Comparison of ENCODE assay signal across 1 cellular context in genomic region chr11:102268083-102268984, GRCh38.
TF ChIP-seq lines count a peak whose summit lies in the region.

No MANE protein-coding gene starts in this region.

TF ChIP-seq in HepG2, 621 proteins besides CTCF, POLR2A, EP300 and RAD21 (continued from another document and continues in another):
- TF ChIP-seq SP5 (CRISPR knock-in tag; IDR thresholded peaks at IDR 0.05; ENCODE audit: borderline replicate concordance, low read depth) (0 out of 2 replicates have a peak, but pooled peaks have one; percentile 43), REPIN1 (CRISPR knock-in tag; IDR thresholded peaks at IDR 0.05; ENCODE audit: borderline replicate concordance, low read depth) (peak; percentile 27; the same call in 1 of the 2 replicates), ASH2L (IDR thresholded peaks at IDR 0.05; ENCODE audit: insufficient read length, low read depth, low read length) (peak; percentile 37), BCL3 (CRISPR knock-in tag; IDR thresholded peaks at IDR 0.05) (no peak), RNF2 (conservative IDR thresholded peaks at IDR 0.05; ENCODE audit: low read depth) (no peak), ZNF605 (CRISPR knock-in tag; IDR thresholded peaks at IDR 0.05) (peak; percentile 75), AHDC1 (CRISPR knock-in tag; IDR thresholded peaks at IDR 0.05; ENCODE audit: borderline replicate concordance) (0 out of 2 replicates have a peak, but pooled peaks have one; percentile 36), ZNF280B (CRISPR knock-in tag; IDR thresholded peaks at IDR 0.05; ENCODE audit: borderline replicate concordance) (no peak), ZFY (CRISPR knock-in tag; IDR thresholded peaks at IDR 0.05) (peak; percentile 14; the same call in 1 of the 2 replicates), ZNF672 (CRISPR knock-in tag; IDR thresholded peaks at IDR 0.05) (no peak), RXRB (CRISPR knock-in tag; IDR thresholded peaks at IDR 0.05; ENCODE audit: borderline replicate concordance) (peak; percentile 27; the same call in 1 of the 2 replicates), CBX1 (IDR thresholded peaks at IDR 0.05; ENCODE audit: low read depth) (no peak), ZBTB7B (CRISPR knock-in tag; IDR thresholded peaks at IDR 0.05) (peak; percentile 80), NR2F2 (IDR thresholded peaks at IDR 0.05; ENCODE audit: borderline replicate concordance, low read depth) (no peak), ZBTB38 (CRISPR knock-in tag; IDR thresholded peaks at IDR 0.05) (peak; percentile 34; the same call in 1 of the 2 replicates), MAX (IDR thresholded peaks at IDR 0.05) (peak; percentile 75), ZNF616 (CRISPR knock-in tag; IDR thresholded peaks at IDR 0.05; ENCODE audit: low read depth) (no peak), ZNF777 (CRISPR knock-in tag; IDR thresholded peaks at IDR 0.05) (no peak), STAG1 (CRISPR knock-in tag; IDR thresholded peaks at IDR 0.05) (peak; percentile 46), SIX4 (CRISPR knock-in tag; IDR thresholded peaks at IDR 0.05) (peak; percentile 30; the same call in 1 of the 2 replicates), HNF4A (CRISPR knock-in tag; IDR thresholded peaks at IDR 0.05) (no peak), ZNF329 (CRISPR knock-in tag; IDR thresholded peaks at IDR 0.05; ENCODE audit: low read depth) (0 out of 2 replicates have a peak, but pooled peaks have one; percentile 23), TBL1XR1 (IDR thresholded peaks at IDR 0.05; ENCODE audit: borderline replicate concordance, low read length, partially characterized antibody) (no peak), ZNF263 (CRISPR knock-in tag; IDR thresholded peaks at IDR 0.05) (0 out of 2 replicates have a peak, but pooled peaks have one; percentile 39)
- TF ChIP-seq, protein P1, sequence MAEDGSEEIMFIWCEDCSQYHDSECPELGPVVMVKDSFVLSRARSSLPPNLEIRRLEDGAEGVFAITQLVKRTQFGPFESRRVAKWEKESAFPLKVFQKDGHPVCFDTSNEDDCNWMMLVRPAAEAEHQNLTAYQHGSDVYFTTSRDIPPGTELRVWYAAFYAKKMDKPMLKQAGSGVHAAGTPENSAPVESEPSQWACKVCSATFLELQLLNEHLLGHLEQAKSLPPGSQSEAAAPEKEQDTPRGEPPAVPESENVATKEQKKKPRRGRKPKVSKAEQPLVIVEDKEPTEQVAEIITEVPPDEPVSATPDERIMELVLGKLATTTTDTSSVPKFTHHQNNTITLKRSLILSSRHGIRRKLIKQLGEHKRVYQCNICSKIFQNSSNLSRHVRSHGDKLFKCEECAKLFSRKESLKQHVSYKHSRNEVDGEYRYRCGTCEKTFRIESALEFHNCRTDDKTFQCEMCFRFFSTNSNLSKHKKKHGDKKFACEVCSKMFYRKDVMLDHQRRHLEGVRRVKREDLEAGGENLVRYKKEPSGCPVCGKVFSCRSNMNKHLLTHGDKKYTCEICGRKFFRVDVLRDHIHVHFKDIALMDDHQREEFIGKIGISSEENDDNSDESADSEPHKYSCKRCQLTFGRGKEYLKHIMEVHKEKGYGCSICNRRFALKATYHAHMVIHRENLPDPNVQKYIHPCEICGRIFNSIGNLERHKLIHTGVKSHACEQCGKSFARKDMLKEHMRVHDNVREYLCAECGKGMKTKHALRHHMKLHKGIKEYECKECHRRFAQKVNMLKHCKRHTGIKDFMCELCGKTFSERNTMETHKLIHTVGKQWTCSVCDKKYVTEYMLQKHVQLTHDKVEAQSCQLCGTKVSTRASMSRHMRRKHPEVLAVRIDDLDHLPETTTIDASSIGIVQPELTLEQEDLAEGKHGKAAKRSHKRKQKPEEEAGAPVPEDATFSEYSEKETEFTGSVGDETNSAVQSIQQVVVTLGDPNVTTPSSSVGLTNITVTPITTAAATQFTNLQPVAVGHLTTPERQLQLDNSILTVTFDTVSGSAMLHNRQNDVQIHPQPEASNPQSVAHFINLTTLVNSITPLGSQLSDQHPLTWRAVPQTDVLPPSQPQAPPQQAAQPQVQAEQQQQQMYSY (CRISPR knock-in tag; IDR thresholded peaks at IDR 0.05) = no peak
- TF ChIP-seq, protein P2, sequence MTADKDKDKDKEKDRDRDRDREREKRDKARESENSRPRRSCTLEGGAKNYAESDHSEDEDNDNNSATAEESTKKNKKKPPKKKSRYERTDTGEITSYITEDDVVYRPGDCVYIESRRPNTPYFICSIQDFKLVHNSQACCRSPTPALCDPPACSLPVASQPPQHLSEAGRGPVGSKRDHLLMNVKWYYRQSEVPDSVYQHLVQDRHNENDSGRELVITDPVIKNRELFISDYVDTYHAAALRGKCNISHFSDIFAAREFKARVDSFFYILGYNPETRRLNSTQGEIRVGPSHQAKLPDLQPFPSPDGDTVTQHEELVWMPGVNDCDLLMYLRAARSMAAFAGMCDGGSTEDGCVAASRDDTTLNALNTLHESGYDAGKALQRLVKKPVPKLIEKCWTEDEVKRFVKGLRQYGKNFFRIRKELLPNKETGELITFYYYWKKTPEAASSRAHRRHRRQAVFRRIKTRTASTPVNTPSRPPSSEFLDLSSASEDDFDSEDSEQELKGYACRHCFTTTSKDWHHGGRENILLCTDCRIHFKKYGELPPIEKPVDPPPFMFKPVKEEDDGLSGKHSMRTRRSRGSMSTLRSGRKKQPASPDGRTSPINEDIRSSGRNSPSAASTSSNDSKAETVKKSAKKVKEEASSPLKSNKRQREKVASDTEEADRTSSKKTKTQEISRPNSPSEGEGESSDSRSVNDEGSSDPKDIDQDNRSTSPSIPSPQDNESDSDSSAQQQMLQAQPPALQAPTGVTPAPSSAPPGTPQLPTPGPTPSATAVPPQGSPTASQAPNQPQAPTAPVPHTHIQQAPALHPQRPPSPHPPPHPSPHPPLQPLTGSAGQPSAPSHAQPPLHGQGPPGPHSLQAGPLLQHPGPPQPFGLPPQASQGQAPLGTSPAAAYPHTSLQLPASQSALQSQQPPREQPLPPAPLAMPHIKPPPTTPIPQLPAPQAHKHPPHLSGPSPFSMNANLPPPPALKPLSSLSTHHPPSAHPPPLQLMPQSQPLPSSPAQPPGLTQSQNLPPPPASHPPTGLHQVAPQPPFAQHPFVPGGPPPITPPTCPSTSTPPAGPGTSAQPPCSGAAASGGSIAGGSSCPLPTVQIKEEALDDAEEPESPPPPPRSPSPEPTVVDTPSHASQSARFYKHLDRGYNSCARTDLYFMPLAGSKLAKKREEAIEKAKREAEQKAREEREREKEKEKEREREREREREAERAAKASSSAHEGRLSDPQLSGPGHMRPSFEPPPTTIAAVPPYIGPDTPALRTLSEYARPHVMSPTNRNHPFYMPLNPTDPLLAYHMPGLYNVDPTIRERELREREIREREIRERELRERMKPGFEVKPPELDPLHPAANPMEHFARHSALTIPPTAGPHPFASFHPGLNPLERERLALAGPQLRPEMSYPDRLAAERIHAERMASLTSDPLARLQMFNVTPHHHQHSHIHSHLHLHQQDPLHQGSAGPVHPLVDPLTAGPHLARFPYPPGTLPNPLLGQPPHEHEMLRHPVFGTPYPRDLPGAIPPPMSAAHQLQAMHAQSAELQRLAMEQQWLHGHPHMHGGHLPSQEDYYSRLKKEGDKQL (CRISPR knock-in tag; IDR thresholded peaks at IDR 0.05; ENCODE audit: low read depth) = no peak
- TF ChIP-seq, protein P3, sequence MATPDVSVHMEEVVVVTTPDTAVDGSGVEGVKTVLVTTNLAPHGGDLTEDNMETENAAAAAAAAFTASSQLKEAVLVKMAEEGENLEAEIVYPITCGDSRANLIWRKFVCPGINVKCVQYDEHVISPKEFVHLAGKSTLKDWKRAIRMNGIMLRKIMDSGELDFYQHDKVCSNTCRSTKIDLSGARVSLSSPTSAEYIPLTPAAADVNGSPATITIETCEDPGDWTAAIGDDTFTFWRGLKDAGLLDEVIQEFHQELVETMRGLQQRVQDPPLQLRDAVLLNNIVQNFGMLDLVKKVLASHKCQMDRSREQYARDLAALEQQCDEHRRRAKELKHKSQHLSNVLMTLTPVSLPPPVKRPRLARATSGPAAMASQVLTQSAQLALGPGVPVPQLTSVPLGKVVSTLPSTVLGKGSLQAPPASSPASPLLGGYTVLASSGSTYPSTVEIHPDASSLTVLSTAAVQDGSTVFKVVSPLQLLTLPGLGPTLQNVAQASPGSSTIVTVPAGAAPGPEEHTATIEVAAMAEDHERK (CRISPR knock-in tag; IDR thresholded peaks at IDR 0.05; ENCODE audit: low read depth) = no peak
- TF ChIP-seq, protein P4, sequence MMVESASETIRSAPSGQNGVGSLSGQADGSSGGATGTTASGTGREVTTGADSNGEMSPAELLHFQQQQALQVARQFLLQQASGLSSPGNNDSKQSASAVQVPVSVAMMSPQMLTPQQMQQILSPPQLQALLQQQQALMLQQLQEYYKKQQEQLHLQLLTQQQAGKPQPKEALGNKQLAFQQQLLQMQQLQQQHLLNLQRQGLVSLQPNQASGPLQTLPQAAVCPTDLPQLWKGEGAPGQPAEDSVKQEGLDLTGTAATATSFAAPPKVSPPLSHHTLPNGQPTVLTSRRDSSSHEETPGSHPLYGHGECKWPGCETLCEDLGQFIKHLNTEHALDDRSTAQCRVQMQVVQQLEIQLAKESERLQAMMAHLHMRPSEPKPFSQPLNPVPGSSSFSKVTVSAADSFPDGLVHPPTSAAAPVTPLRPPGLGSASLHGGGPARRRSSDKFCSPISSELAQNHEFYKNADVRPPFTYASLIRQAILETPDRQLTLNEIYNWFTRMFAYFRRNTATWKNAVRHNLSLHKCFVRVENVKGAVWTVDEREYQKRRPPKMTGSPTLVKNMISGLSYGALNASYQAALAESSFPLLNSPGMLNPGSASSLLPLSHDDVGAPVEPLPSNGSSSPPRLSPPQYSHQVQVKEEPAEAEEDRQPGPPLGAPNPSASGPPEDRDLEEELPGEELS (CRISPR knock-in tag; IDR thresholded peaks at IDR 0.05) = peak; percentile 31; the same call in 1 of the 2 replicates
